In genomic region chr13:102596147-102597028, GRCh38 we compare ENCODE assay signal across 8 cellular contexts. TPM values are rescaled to one million over a fixed set of nuclear protein-coding genes. Genes with fewer than 3 reads are reported as not detected.
A peak's percentile ranks its signal among the peaks of the same experiment; 100 is the strongest.
DNase-seq lines count a peak whose midpoint lies in the region; ATAC-seq and TF ChIP-seq lines count a peak whose summit lies in the region.

Gene TPP2 (plus strand): TSS chr13:102596986. CDS start chr13:102597039, 53 bp downstream.

- no peaks in the 10 kb centered on the region for H3K9me3 Mint-ChIP-seq in activated CD4-positive, alpha-beta memory T cell treated with anti-CD3 and anti-CD28 coated beads for 36 hours

- POLR2A ChIA-PET in activated CD4-positive, alpha-beta memory T cell treated with anti-CD3 and anti-CD28 coated beads for 36 hours (lab: Charles Lee), result interaction anchor here (0.6 to 3.7 kb wide), 10 partner anchors 9 to 252 kb away, joined by 3 to 43 read pairs (median 3); partner anchors contain the start of genes BIVM, ERCC5, POGLUT2 and TEX30

- peak in 1 of 2 donors; percentile 6 for TF ChIP-seq RAD21 in liver (IDR thresholded peaks at IDR 0.05)

- H3K36me3 Mint-ChIP-seq in activated CD4-positive, alpha-beta memory T cell treated with anti-CD3 and anti-CD28 coated beads for 36 hours, result peaks cover 9% of the 10 kb centered on the region

- H3K9me3 ChIP-seq in liver (ENCODE audit: control insufficient read depth in 4 of 4, low read length in 3 of 4), result no peaks in the 10 kb centered on the region

- CTCF ChIA-PET in activated CD4-positive, alpha-beta memory T cell treated with anti-CD3 and anti-CD28 coated beads for 36 hours (lab: Charles Lee), result interaction anchor here (1.0 to 1.9 kb wide), 5 partner anchors 11 to 250 kb away, joined by 3 to 10 read pairs (median 3); partner anchors contain the start of gene ERCC5

- H3K27me3 Mint-ChIP-seq in activated CD4-positive, alpha-beta memory T cell treated with anti-CD3 and anti-CD28 coated beads for 36 hours, result no peaks in the 10 kb centered on the region

- peak within 1 kb of the TSS; percentile 100 for H3K27ac Mint-ChIP-seq in activated CD4-positive, alpha-beta memory T cell treated with anti-CD3 and anti-CD28 coated beads for 36 hours

- H3K4me1 Mint-ChIP-seq in activated CD4-positive, alpha-beta memory T cell treated with anti-CD3 and anti-CD28 coated beads for 36 hours (ENCODE audit: low read depth), result peaks cover 60% of the 10 kb centered on the region

- H3K9ac ChIP-seq in liver (ENCODE audit: low read depth in 1 of 2, low read length in 2 of 2), result peak within 1 kb of the TSS; percentile 91 to 93

- H3K4me3 Mint-ChIP-seq in activated CD4-positive, alpha-beta memory T cell treated with anti-CD3 and anti-CD28 coated beads for 36 hours, result peak within 1 kb of the TSS; percentile 99

- intact Hi-C loops in activated CD4-positive, alpha-beta memory T cell treated with anti-CD3 and anti-CD28 coated beads for 36 hours (cut with micrococcal nuclease), result loop anchor here (1.0 to 2.0 kb wide), 5 partner anchors 13 to 249 kb away; partner anchors contain the start of genes BIVM and TEX30
- intact Hi-C loops in dorsolateral prefrontal cortex (cut with DNase I), result loop anchor here in 1 of 2 donors (2.0 to 10.0 kb wide), 3 partner anchors 124 to 251 kb away; partner anchors contain the start of genes ERCC5 and TEX30

- peaks cover 9 to 51% (median 38%) of the 10 kb centered on the region in 4 donors for H3K4me1 ChIP-seq in liver (ENCODE audit: control insufficient read depth in 4 of 4, insufficient read depth in 4 of 4, low read length in 3 of 4)

- H3K27ac ChIP-seq in dorsolateral prefrontal cortex (peak within 1 kb of the TSS; percentile 87 to 99 (median 97)), liver (ENCODE audit: low read depth in 1 of 2, low read length in 2 of 2) (peak within 1 kb of the TSS; percentile 97 to 99)

- H3K4me3 ChIP-seq in dorsolateral prefrontal cortex (peak within 1 kb of the TSS; percentile 74 to 100 (median 95)), liver (ENCODE audit: low read depth in 1 of 3, low read length in 3 of 3) (peak within 1 kb of the TSS; percentile 84 to 100 (median 97))

- H3K27me3 ChIP-seq in dorsolateral prefrontal cortex, result no peaks in the 10 kb centered on the region
- H3K27me3 ChIP-seq in liver (ENCODE audit: control insufficient read depth in 4 of 4, insufficient read depth in 4 of 4, low read length in 3 of 4), result no peaks in the 10 kb centered on the region

- DNase-seq in CD1c-positive myeloid dendritic cell (ENCODE audit: extremely low spot score), result peak; percentile 99
- DNase-seq in NCI-H82 treated with DMSO at 0.1 percent for 48 hours (lab: John Stamatoyannopoulos, UW; ENCODE audit: unreplicated experiment), result peak; percentile 89
- peak; percentile 99 for DNase-seq in activated CD4-positive, alpha-beta memory T cell treated with anti-CD3 and anti-CD28 coated beads for 36 hours
- peak; percentile 98 to 99 (median 99) for DNase-seq in dorsolateral prefrontal cortex
- DNase-seq in stimulated activated CD4-positive, alpha-beta T cell treated with anti-CD3 and anti-CD28 coated beads, Interleukin-4, amount 100 ng/mL, for 24 hours, result peak; percentile 98

- peaks cover 0 to 5% (median 0%) of the 10 kb centered on the region in 4 donors for H3K36me3 ChIP-seq in liver (ENCODE audit: control insufficient read depth in 4 of 4, insufficient read depth in 3 of 4, low read depth in 1 of 4, low read length in 3 of 4)

- TF ChIP-seq CTCF in dorsolateral prefrontal cortex (IDR thresholded peaks at IDR 0.05 in 54 of 56, conservative IDR thresholded peaks at IDR 0.05 in 2 of 56; ENCODE audit: low read depth in 1 of 56, partially characterized antibody in 56 of 56) (peak in 16 of 56 donors; percentile 2 to 51 (median 30)), liver (IDR thresholded peaks at IDR 0.05; ENCODE audit: low read depth, low read length, missing input control) (no peak)

- peak; percentile 73 for ATAC-seq in GM19438 (IDR thresholded peaks at IDR 0.05; ENCODE audit: low read depth, unreplicated experiment)
- ATAC-seq in HG03575 (IDR thresholded peaks at IDR 0.05; ENCODE audit: extremely low read depth, insufficient number of reproducible peaks, low FRiP score, unreplicated experiment), result peak; percentile 59

- under 1% methylated on average over 53 of the region's 53 CpGs for WGBS in liver

TF ChIP-seq in liver, 16 proteins besides CTCF, POLR2A, EP300 and RAD21:
- peak; percentile 74 for TF ChIP-seq YY1 (IDR thresholded peaks at IDR 0.05)
- TF ChIP-seq HNF4A (conservative IDR thresholded peaks at IDR 0.05), result peak in 1 of 2 donors; percentile 4
- TF ChIP-seq REST (IDR thresholded peaks at IDR 0.05), result peak; percentile 60
- no peak for TF ChIP-seq ZBTB33 (IDR thresholded peaks at IDR 0.05)
- TF ChIP-seq ATF3 (IDR thresholded peaks at IDR 0.05), result no peak
- TF ChIP-seq RXRA (IDR thresholded peaks at IDR 0.05), result peak in 1 of 2 donors; percentile 5
- TF ChIP-seq MAX (IDR thresholded peaks at IDR 0.05), result no peak
- no peak for TF ChIP-seq HNF4G (IDR thresholded peaks at IDR 0.05)
- TF ChIP-seq TAF1 (conservative IDR thresholded peaks at IDR 0.05), result peak; percentile 80
- TF ChIP-seq NR2F2 (IDR thresholded peaks at IDR 0.05), result peak; percentile 74
- peak; percentile 36 for TF ChIP-seq FOXA2 (IDR thresholded peaks at IDR 0.05)
- peak; percentile 85 for TF ChIP-seq SP1 (IDR thresholded peaks at IDR 0.05)
- TF ChIP-seq GABPA (IDR thresholded peaks at IDR 0.05 in 1 of 2, conservative IDR thresholded peaks at IDR 0.05 in 1 of 2), result peak; percentile 63 to 78
- no peak for TF ChIP-seq FOXA1 (IDR thresholded peaks at IDR 0.05)
- TF ChIP-seq JUND (IDR thresholded peaks at IDR 0.05), result peak in 1 of 2 donors; percentile 16
- TF ChIP-seq EGR1 (IDR thresholded peaks at IDR 0.05; ENCODE audit: low read depth in 2 of 2), result peak; percentile 76 to 79
TF ChIP-seq in liver: peak in this region for 11.

RNA-seq across cellular contexts. Expression of gene TPP2, which starts in this region (rescaled TPM):
- total RNA-seq in activated CD4-positive, alpha-beta memory T cell treated with anti-CD3 and anti-CD28 coated beads for 36 hours, result 10 to 100 TPM; 64.7 to 65.6 TPM
- total RNA-seq in dorsolateral prefrontal cortex, result 10 to 100 TPM; 21.8 to 51.2 (median 39.7) TPM
- 10 to 100 TPM; 28.2 to 55.6 TPM for total RNA-seq in liver
- polyA plus RNA-seq in liver, result 10 to 100 TPM; 14.0 to 16.6 TPM

Comparison
In these comparisons a context has a peak if more than half of its experiments do, and no peak if none do; other contexts are left out.
1. Peak in every context shown above with its lines: DNase-seq, ATAC-seq, H3K4me3 ChIP-seq and H3K27ac ChIP-seq.